In genomic region chr12:22615963-22616501, GRCh38 we compare ENCODE assay signal across 25 cellular contexts.
"Had no signal": no experiment of that assay in that cellular context is flagged by ENCODE, and none has a peak within 500 bp of the region (broad histone marks: within the 10 kb centered on the region; RNA-seq: fewer than 3 reads in every experiment).

No MANE protein-coding gene starts in this region.

- ATAC-seq: activated naive CD4-positive, alpha-beta T cell treated with anti-CD3 and anti-CD28 coated beads, Interleukin-2, amount 50 U/mL, for 72 hours; activated T-cell treated with anti-CD3 and anti-CD28 coated beads, Interleukin-2, amount 50 U/mL, for 4 hours; body of pancreas; Panc1 had no signal

- DNase-seq: activated CD4-positive, alpha-beta memory T cell treated with anti-CD3 and anti-CD28 coated beads for 36 hours; activated CD4-positive, alpha-beta T cell treated with anti-CD3 and anti-CD28 coated beads, Interleukin-2, amount 10 ng/mL, durations not matched to agents 7 days and 5 days; activated CD8-positive, alpha-beta memory T cell treated with anti-CD3 and anti-CD28 coated beads, Interleukin-2, amount 50 U/mL, for 4 hours; activated gamma-delta T cell treated with Interleukin-2 at 50 U/mL for 16 hours; activated naive CD4-positive, alpha-beta T cell treated with anti-CD3 and anti-CD28 coated beads for 36 hours; activated T-cell treated with anti-CD3 and anti-CD28 coated beads for 4 hours; activated T-cell treated with anti-CD3 and anti-CD28 coated beads, Interleukin-2, amount 50 U/mL, for 4 hours; adrenal gland; body of pancreas; central memory CD4-positive, alpha-beta T cell; Kasumi-1; MG63; NCI-H1048; NCI-H1105 treated with DMSO at 0.1 percent for 48 hours; NCI-H1436; NCI-H1694; NCI-H1930; NCI-H2081 treated with DMSO at 0.1 percent for 48 hours; NCI-H345; NCI-H524 treated with DMSO at 0.1 percent for 48 hours; SHP77; SJCRH30; SK-N-SH had no signal

- H3K4me1 ChIP-seq: adrenal gland, body of pancreas, SJCRH30 had no signal

- H3K36me3 ChIP-seq: adrenal gland, MG63, SJCRH30 had no signal

- H3K4me3 ChIP-seq: adrenal gland, body of pancreas, MG63, SJCRH30 had no signal

- H3K27ac ChIP-seq: adrenal gland, body of pancreas, SJCRH30 had no signal

- H3K9me3 ChIP-seq: adrenal gland, SK-N-SH had no signal
